ENCODE assay signal across 15 cellular contexts in the genomic region with DNA sequence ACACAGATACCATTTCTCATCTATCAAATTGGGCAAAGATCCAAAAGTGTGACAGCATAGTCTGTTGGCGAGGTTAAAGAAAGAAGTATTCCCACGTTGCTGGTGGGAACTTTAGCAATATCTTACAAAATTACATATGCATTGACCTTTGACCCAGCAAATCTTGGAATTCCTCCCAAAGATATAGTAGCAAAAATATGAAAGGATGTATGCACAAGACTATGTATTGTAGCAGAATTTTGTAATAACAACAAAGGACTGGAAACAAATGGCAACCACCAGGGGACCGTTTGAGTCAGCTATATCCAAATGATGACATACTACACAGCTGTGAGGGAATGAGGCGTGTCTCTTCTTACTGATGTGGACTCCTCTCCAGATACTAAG. TPM values are rescaled to one million over a fixed set of nuclear protein-coding genes. Genes with fewer than 3 reads are reported as not detected.
DNase-seq lines count a peak whose midpoint lies in the region; ATAC-seq and TF ChIP-seq lines count a peak whose summit lies in the region.
"Had no signal": no experiment of that assay in that cellular context is flagged by ENCODE, and none has a peak within 500 bp of the region (broad histone marks: within the 10 kb centered on the region; RNA-seq: fewer than 3 reads in every experiment).

No MANE protein-coding gene starts in this region.

- TF ChIP-seq POLR2A in breast epithelium (IDR thresholded peaks at IDR 0.05), result no peak

- H3K4me1 ChIP-seq in breast epithelium, result no peaks in the 10 kb centered on the region
- H3K4me1 ChIP-seq: psoas muscle had no signal

- H3K9me3 Mint-ChIP-seq in MCF 10A (ENCODE audit: unreplicated experiment), result no peaks in the 10 kb centered on the region
- H3K9me3 Mint-ChIP-seq: brain, endodermal cell had no signal

- TF ChIP-seq CTCF in MCF 10A (IDR thresholded peaks at IDR 0.05; ENCODE audit: unreplicated experiment) (no peak), breast epithelium (IDR thresholded peaks at IDR 0.05) (no peak), fibroblast of mammary gland (conservative IDR thresholded peaks at IDR 0.05; ENCODE audit: control insufficient read depth, insufficient read depth, low read depth, low read length) (peak; percentile 20)

- no peaks in the 10 kb centered on the region for H3K9me3 ChIP-seq in breast epithelium
- H3K9me3 ChIP-seq: psoas muscle had no signal

- no peaks in the 10 kb centered on the region for H3K4me1 Mint-ChIP-seq in MCF 10A (ENCODE audit: insufficient read depth, unreplicated experiment)
- H3K4me1 Mint-ChIP-seq: endodermal cell had no signal

- no peak for ATAC-seq in GM18861 (IDR thresholded peaks at IDR 0.05; ENCODE audit: unreplicated experiment)
- ATAC-seq: psoas muscle had no signal

- no peak overlapping the region for H3K27ac ChIP-seq in breast epithelium
- H3K27ac ChIP-seq: psoas muscle had no signal

- H3K27me3 ChIP-seq in breast epithelium, result no peaks in the 10 kb centered on the region

- peaks cover 15% of the 10 kb centered on the region for H3K27me3 Mint-ChIP-seq in MCF 10A (ENCODE audit: insufficient read depth, unreplicated experiment)

- H3K4me3 Mint-ChIP-seq in MCF 10A (ENCODE audit: unreplicated experiment), result no peak overlapping the region
- H3K4me3 Mint-ChIP-seq: brain, endodermal cell had no signal

- POLR2A ChIA-PET in MCF 10A (lab: Yijun Ruan, JAX), result no interaction called here

- intact Hi-C loops in MCF 10A (cut with micrococcal nuclease) (no loop called here), breast epithelium (cut with DNase I; ENCODE audit: low total_unique reads) (no loop called here)

- no TSS peak for BruUV-seq in MCF 10A (replicated peaks; lab: Mats Ljungman, UMichigan)

- peaks cover 6% of the 10 kb centered on the region for H3K36me3 Mint-ChIP-seq in MCF 10A (ENCODE audit: insufficient read depth, unreplicated experiment)
- H3K36me3 Mint-ChIP-seq: brain had no signal

- no peak overlapping the region for H3K27ac Mint-ChIP-seq in MCF 10A (ENCODE audit: low read depth, unreplicated experiment)
- H3K27ac Mint-ChIP-seq: endodermal cell had no signal

- CTCF ChIA-PET in MCF 10A (lab: Yijun Ruan, JAX), result no interaction called here

- no peaks in the 10 kb centered on the region for H3K36me3 ChIP-seq in breast epithelium

- peak; percentile 39 for DNase-seq in MCF 10A (ENCODE audit: unreplicated experiment)
- no peak for DNase-seq in breast epithelium (ENCODE audit: low spot score in 2 of 2)
- DNase-seq in OCI-M1 (lab: John Stamatoyannopoulos, UW), result peak; percentile 48
- DNase-seq in fibroblast of mammary gland (ENCODE audit: low read depth), result peak; percentile 43
- peak; percentile 20 for DNase-seq in ureter (ENCODE audit: low spot score)
- DNase-seq in stimulated activated CD4-positive, alpha-beta T cell treated with anti-CD3 and anti-CD28 coated beads, Interleukin-4, amount 100 ng/mL, for 1 hour, result no peak
- no peak for DNase-seq in stimulated activated naive CD4-positive, alpha-beta T cell treated with Interleukin-2 at 50 U/mL for 16 hours (lab: John Stamatoyannopoulos, UW)
- DNase-seq: activated gamma-delta T cell treated with Interleukin-2 at 50 U/mL for 16 hours, endodermal cell, kidney glomerular epithelial cell, NCI-H146, psoas muscle, SHP77 had no signal

- H3K4me3 ChIP-seq in breast epithelium (no peak overlapping the region), fibroblast of mammary gland (ENCODE audit: control insufficient read depth, low read depth, low read length) (no peak overlapping the region)
- H3K4me3 ChIP-seq: psoas muscle had no signal

RNA-seq across cellular contexts. Expression of a gene that starts 50.2 kb away (rescaled TPM):
- total RNA-seq in MCF 10A (2022) (0.09 TPM in 1 of 2 replicates, not detected in the other), breast epithelium (under 1 TPM; under 0.01 to 0.29 (median 0.16) TPM), ureter (17.7 TPM)

Comparison
In these comparisons a context has a peak if more than half of its experiments do, and no peak if none do; other contexts are left out.
1. DNase-seq: peak in MCF 10A (single experiment), OCI-M1 (single experiment), fibroblast of mammary gland (single experiment) and ureter (single experiment); none in breast epithelium (0 of 2), stimulated activated CD4-positive, alpha-beta T cell treated with anti-CD3 and anti-CD28 coated beads, Interleukin-4, amount 100 ng/mL, for 1 hour (single experiment) and stimulated activated naive CD4-positive, alpha-beta T cell treated with Interleukin-2 at 50 U/mL for 16 hours (single experiment).
2. RNA of a gene that starts 50.2 kb away (total RNA-seq): 17.7 TPM in ureter (single experiment); under 0.01 to 0.29 TPM in breast epithelium and 0.09 TPM in MCF 10A; every median in the first group is over 10 times any median in the second.